In the genomic region with DNA sequence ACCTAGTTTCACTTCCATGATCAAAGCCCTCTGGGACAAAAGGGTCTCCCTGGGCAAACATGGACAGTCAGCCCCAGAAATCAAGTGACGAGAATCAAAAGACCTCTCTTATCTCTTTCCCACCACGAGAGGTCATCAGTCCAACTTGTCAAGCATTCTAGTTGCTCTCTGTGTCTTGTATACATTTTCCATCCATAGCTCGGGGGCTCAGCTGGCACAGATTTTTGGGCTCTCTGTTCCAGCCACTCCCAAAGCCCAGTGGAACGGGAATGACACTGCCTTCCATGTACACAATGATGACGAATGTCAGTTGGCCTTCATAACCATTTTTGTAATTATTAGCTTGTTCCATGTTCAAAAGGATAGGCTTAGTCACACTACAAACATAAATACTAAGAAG, we compare ENCODE assay signal across 1 cellular context.
TF ChIP-seq lines count a peak whose summit lies in the region.

No MANE protein-coding gene starts in this region.

TF ChIP-seq in HCT116, 20 proteins besides CTCF, POLR2A, EP300 and RAD21:
- TF ChIP-seq, protein P1, sequence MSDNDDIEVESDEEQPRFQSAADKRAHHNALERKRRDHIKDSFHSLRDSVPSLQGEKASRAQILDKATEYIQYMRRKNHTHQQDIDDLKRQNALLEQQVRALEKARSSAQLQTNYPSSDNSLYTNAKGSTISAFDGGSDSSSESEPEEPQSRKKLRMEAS (IDR thresholded peaks at IDR 0.05), result no peak
- TF ChIP-seq SRF (IDR thresholded peaks at IDR 0.05; ENCODE audit: low read depth) (no peak), JUND (IDR thresholded peaks at IDR 0.05) (no peak), SP1 (IDR thresholded peaks at IDR 0.05; ENCODE audit: low read depth) (no peak), ZBTB33 (IDR thresholded peaks at IDR 0.05; ENCODE audit: extremely low read depth, insufficient replicate concordance, low read length) (no peak), SIN3A (IDR thresholded peaks at IDR 0.05; ENCODE audit: low read depth) (no peak), EGR1 (IDR thresholded peaks at IDR 0.05; ENCODE audit: low read depth) (no peak)
